In the genomic region with DNA sequence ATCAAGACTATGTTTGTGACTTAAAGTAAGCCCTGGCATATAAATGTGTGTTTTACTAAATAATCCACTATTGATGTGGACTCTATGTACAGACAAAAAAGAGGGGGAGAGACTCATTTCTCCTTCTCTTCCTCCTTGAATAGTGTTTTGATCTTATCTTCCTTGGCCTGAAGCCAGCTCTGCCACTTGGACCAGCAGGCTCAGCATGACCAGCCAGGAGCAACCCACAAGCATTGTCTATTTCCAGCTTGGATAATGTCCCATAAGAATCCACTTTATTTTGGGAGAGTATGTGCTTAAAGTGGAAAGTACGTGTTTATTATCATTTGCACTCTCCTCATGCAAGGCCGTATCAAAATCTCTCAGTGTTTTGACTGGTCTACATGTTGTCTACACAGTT, we compare ENCODE assay signal across 1 cellular context.
TF ChIP-seq lines count a peak whose summit lies in the region.

No MANE protein-coding gene starts in this region.

TF ChIP-seq in SK-N-SH treated with all-trans-retinoic acid at 6 μM for 48 hours, 23 proteins besides CTCF, POLR2A, EP300 and RAD21 (continued from another document):
- TF ChIP-seq, protein P1, sequence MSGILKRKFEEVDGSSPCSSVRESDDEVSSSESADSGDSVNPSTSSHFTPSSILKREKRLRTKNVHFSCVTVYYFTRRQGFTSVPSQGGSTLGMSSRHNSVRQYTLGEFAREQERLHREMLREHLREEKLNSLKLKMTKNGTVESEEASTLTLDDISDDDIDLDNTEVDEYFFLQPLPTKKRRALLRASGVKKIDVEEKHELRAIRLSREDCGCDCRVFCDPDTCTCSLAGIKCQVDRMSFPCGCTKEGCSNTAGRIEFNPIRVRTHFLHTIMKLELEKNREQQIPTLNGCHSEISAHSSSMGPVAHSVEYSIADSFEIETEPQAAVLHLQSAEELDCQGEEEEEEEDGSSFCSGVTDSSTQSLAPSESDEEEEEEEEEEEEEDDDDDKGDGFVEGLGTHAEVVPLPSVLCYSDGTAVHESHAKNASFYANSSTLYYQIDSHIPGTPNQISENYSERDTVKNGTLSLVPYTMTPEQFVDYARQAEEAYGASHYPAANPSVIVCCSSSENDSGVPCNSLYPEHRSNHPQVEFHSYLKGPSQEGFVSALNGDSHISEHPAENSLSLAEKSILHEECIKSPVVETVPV (CRISPR knock-in tag; IDR thresholded peaks at IDR 0.05), result no peak
- TF ChIP-seq PPARA (CRISPR knock-in tag; IDR thresholded peaks at IDR 0.05; ENCODE audit: borderline replicate concordance), result no peak
- TF ChIP-seq CSDC2 (CRISPR knock-in tag; IDR thresholded peaks at IDR 0.05), result no peak
- TF ChIP-seq RARB (CRISPR knock-in tag; IDR thresholded peaks at IDR 0.05), result no peak
- TF ChIP-seq TCF4 (CRISPR knock-in tag; IDR thresholded peaks at IDR 0.05; ENCODE audit: borderline replicate concordance), result no peak
- TF ChIP-seq ZNF70 (CRISPR knock-in tag; IDR thresholded peaks at IDR 0.05), result no peak
- TF ChIP-seq, protein P2, sequence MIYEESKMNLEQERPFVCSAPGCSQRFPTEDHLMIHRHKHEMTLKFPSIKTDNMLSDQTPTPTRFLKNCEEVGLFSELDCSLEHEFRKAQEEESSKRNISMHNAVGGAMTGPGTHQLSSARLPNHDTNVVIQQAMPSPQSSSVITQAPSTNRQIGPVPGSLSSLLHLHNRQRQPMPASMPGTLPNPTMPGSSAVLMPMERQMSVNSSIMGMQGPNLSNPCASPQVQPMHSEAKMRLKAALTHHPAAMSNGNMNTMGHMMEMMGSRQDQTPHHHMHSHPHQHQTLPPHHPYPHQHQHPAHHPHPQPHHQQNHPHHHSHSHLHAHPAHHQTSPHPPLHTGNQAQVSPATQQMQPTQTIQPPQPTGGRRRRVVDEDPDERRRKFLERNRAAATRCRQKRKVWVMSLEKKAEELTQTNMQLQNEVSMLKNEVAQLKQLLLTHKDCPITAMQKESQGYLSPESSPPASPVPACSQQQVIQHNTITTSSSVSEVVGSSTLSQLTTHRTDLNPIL (CRISPR knock-in tag; IDR thresholded peaks at IDR 0.05; ENCODE audit: low read depth), result no peak
